Comparison of ENCODE assay signal across 17 cellular contexts in the genomic region with DNA sequence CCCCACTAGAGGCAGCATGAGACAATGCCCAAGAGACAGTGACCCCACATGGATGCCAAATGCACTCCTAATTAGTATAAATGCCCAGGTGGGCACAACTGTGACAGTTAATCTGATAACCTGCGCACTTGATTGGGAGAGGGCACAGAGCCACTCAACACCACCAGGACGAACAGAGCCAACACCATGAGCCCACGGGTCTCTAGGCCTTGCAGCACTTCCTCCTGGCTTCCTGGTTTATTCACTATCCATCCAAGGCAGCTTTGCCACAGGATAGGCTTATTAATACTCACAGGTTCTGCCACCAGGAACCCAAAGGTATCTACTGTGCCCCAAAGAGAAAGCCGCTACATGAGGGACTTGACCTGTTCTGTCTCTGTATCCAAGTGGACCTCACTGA. TPM values are rescaled to one million over a fixed set of nuclear protein-coding genes. Genes with fewer than 3 reads are reported as not detected.
DNase-seq lines count a peak whose midpoint lies in the region; ATAC-seq and TF ChIP-seq lines count a peak whose summit lies in the region.
"Had no signal": no experiment of that assay in that cellular context is flagged by ENCODE, and none has a peak within 500 bp of the region (broad histone marks: within the 10 kb centered on the region; RNA-seq: fewer than 3 reads in every experiment).

No MANE protein-coding gene starts in this region.

- H3K9me3 ChIP-seq in Peyer's patch (no peaks in the 10 kb centered on the region), iPS-15b (ENCODE audit: control insufficient read depth, insufficient read depth, low read length) (no peaks in the 10 kb centered on the region)
- H3K9me3 ChIP-seq: ovary, SJSA1 had no signal

- H3K9ac ChIP-seq in iPS-15b (ENCODE audit: low read depth, low read length) = peak overlapping the region; percentile 5

- ATAC-seq in HG03378 (IDR thresholded peaks at IDR 0.05; ENCODE audit: unreplicated experiment) (no peak), GM21528 (IDR thresholded peaks at IDR 0.05; ENCODE audit: low FRiP score, unreplicated experiment) (no peak)

- no peak overlapping the region for H3K4me3 ChIP-seq in Peyer's patch
- no peak overlapping the region for H3K4me3 ChIP-seq in iPS-15b (ENCODE audit: low read depth, low read length)
- H3K4me3 ChIP-seq: ovary, SJSA1 had no signal

- no peak for DNase-seq in Peyer's patch
- DNase-seq in posterior vena cava (ENCODE audit: low spot score) = peak; percentile 37
- DNase-seq in stimulated activated CD4-positive, alpha-beta T cell treated with anti-CD3 and anti-CD28 coated beads, Interleukin-4, amount 100 ng/mL, for 24 hours = no peak
- no peak for DNase-seq in stimulated activated naive CD4-positive, alpha-beta T cell (lab: John Stamatoyannopoulos, UW)
- DNase-seq: activated CD4-positive, alpha-beta memory T cell treated with anti-CD3 and anti-CD28 coated beads for 36 hours; DMS 273 treated with DMSO at 0.1 percent for 48 hours; effector CD4-positive, alpha-beta T cell; mesenchymal stem cell; NCI-H510A; stimulated activated CD4-positive, alpha-beta T cell treated with anti-CD3 and anti-CD28 coated beads, Interleukin-12 subunit alpha, Interleukin-12 subunit beta, amount 100 ng/mL, for 4 hours had no signal

- TF ChIP-seq POLR2A in Peyer's patch (IDR thresholded peaks at IDR 0.05) = no peak

- H3K27me3 ChIP-seq in Peyer's patch (no peaks in the 10 kb centered on the region), iPS-15b (ENCODE audit: control insufficient read depth, insufficient read depth, low read length) (no peaks in the 10 kb centered on the region)
- H3K27me3 ChIP-seq: ovary, SJSA1 had no signal

- TF ChIP-seq CTCF in C4-2B (conservative IDR thresholded peaks at IDR 0.05) = no peak
- no peak for TF ChIP-seq CTCF in Peyer's patch (IDR thresholded peaks at IDR 0.05)

- H3K27ac ChIP-seq in C4-2B (peak overlapping the region; percentile 18; the same call in 1 of the 2 replicates), Peyer's patch (peak overlapping the region in 3 of 4 donors; percentile 56 to 80 (median 72))
- H3K27ac ChIP-seq: HL-60, ovary, SJSA1 had no signal

- peaks cover 0 to 35% (median 5%) of the 10 kb centered on the region in 4 donors for H3K4me1 ChIP-seq in Peyer's patch
- peaks cover 26% of the 10 kb centered on the region for H3K4me1 ChIP-seq in iPS-15b (ENCODE audit: control insufficient read depth, insufficient read depth, low read length)

- intact Hi-C loops in posterior vena cava (cut with DNase I) = no loop called here

- H3K36me3 ChIP-seq in Peyer's patch (peaks cover 0 to 3% (median 0%) of the 10 kb centered on the region in 3 donors), iPS-15b (ENCODE audit: control insufficient read depth, insufficient read depth, low read length) (peaks cover 38% of the 10 kb centered on the region)
- H3K36me3 ChIP-seq: ovary had no signal

RNA-seq across cellular contexts. Expression of a gene that starts 14.9 kb away (rescaled TPM):
- 10 to 100 TPM; 16.5 to 69.3 (median 29.4) TPM for total RNA-seq in Peyer's patch
- total RNA-seq in posterior vena cava = 10 to 100 TPM; 21.2 to 23.5 TPM
